18 cellular contexts compared by ENCODE assay signal in genomic region chr22:47591709-47592108, GRCh38.
DNase-seq lines count a peak whose midpoint lies in the region; ATAC-seq, FAIRE-seq and TF ChIP-seq lines count a peak whose summit lies in the region.
"Had no signal": no experiment of that assay in that cellular context is flagged by ENCODE, and none has a peak within 500 bp of the region (broad histone marks: within the 10 kb centered on the region; RNA-seq: fewer than 3 reads in every experiment).

No MANE protein-coding gene starts in this region.

- H3K9ac ChIP-seq in HepG2 (ENCODE audit: insufficient read depth, low read depth, low read length), result no peak overlapping the region

- H3K36me3 ChIP-seq in right lobe of liver (no peaks in the 10 kb centered on the region), HepG2 (replicated peaks in 1 of 2; ENCODE audit: control insufficient read depth in 1 of 2, insufficient read depth in 2 of 2, low read length in 2 of 2) (no peaks in the 10 kb centered on the region), suprapubic skin (no peaks in the 10 kb centered on the region)
- H3K36me3 ChIP-seq: BE2C, HAP-1 had no signal

- no peak overlapping the region for H3K4me2 ChIP-seq in HepG2 (ENCODE audit: low read depth, low read length)

- WGBS in right lobe of liver (ENCODE audit: insufficient coverage, low coverage, low lambda C conversion rate, missing lambda C conversion rate), result 81% methylated on average over 8 of the region's 16 CpGs
- 24% methylated on average over 16 of the region's 16 CpGs for WGBS in HepG2 (ENCODE audit: low lambda C conversion rate)
- WGBS in suprapubic skin, result 72% methylated on average over 16 of the region's 16 CpGs

- H3K27ac ChIP-seq in right lobe of liver (no peak overlapping the region), HepG2 (ENCODE audit: extremely low read length, insufficient read depth, low read length) (no peak overlapping the region), suprapubic skin (no peak overlapping the region)
- H3K27ac ChIP-seq: C4-2B had no signal

- TF ChIP-seq EP300 in HepG2 (IDR thresholded peaks at IDR 0.05; ENCODE audit: low read depth in 2 of 2, low read length in 2 of 2), result no peak
- TF ChIP-seq EP300 in HepG2 (CRISPR knock-in tag; IDR thresholded peaks at IDR 0.05; ENCODE audit: borderline replicate concordance), result no peak
- TF ChIP-seq EP300 in suprapubic skin (IDR thresholded peaks at IDR 0.05), result no peak

- H2AFZ ChIP-seq in HepG2 (ENCODE audit: low read length), result no peak overlapping the region

- ATAC-seq in right lobe of liver (no peak), HepG2 (no peak), left lobe of liver (no peak)

- H3K4me1 ChIP-seq in right lobe of liver, result no peaks in the 10 kb centered on the region
- H3K4me1 ChIP-seq in HepG2 (ENCODE audit: insufficient read depth, low read length), result no peaks in the 10 kb centered on the region
- no peaks in the 10 kb centered on the region for H3K4me1 ChIP-seq in suprapubic skin
- H3K4me1 ChIP-seq: BE2C, HAP-1 had no signal

- H3K27me3 ChIP-seq in right lobe of liver (no peaks in the 10 kb centered on the region), HepG2 (ENCODE audit: control insufficient read depth in 1 of 2, insufficient read depth in 2 of 2, low read length in 2 of 2) (peaks cover 1 to 9% of the 10 kb centered on the region in 2 experiments; a peak in 2 of 5 replicates), suprapubic skin (peaks cover 12% of the 10 kb centered on the region)
- H3K27me3 ChIP-seq: BE2C had no signal

- H4K20me1 ChIP-seq in HepG2 (ENCODE audit: insufficient read depth, low read length), result no peaks in the 10 kb centered on the region

- in situ Hi-C loops in HepG2 (cut with HindIII; ENCODE audit: extremely low pct_ligation_motif_present, low pct_unique_long_range_greater_than_20kb), result loop anchor here (5.0 kb wide), 1 partner anchor 1974 kb away; no protein-coding TSS in a partner anchor

- FAIRE-seq in HepG2 (lab: Jason Lieb, UNC), result no peak
- FAIRE-seq: A204.1, D721Med, GM12892, GM19239 had no signal

- CTCF ChIA-PET in HepG2 (lab: Yijun Ruan, JAX; ENCODE audit: low intra/inter-chr PET ratio, low total read pairs), result no interaction called here

- no peak overlapping the region for H3K4me3 ChIP-seq in right lobe of liver
- no peak overlapping the region for H3K4me3 ChIP-seq in HepG2 (replicated peaks in 1 of 3; ENCODE audit: insufficient read depth in 1 of 3, low read depth in 2 of 3, low read length in 3 of 3)
- no peak overlapping the region for H3K4me3 ChIP-seq in suprapubic skin
- H3K4me3 ChIP-seq: HAP-1 had no signal

- intact Hi-C loops in right lobe of liver (cut with DNase I), result no loop called here
- intact Hi-C loops in HepG2 (cut with micrococcal nuclease; ENCODE audit: unreplicated experiment), result no loop called here

- no peak for TF ChIP-seq POLR2A in right lobe of liver (IDR thresholded peaks at IDR 0.05)
- no peak for TF ChIP-seq POLR2A in HepG2 (IDR thresholded peaks at IDR 0.05; ENCODE audit: insufficient read depth in 1 of 2, low read depth in 2 of 2, low read length in 2 of 2)
- TF ChIP-seq POLR2A in suprapubic skin (IDR thresholded peaks at IDR 0.05), result no peak

- no peaks in the 10 kb centered on the region for H3K79me2 ChIP-seq in HepG2 (ENCODE audit: insufficient read depth, low read length)

- H3K9me3 ChIP-seq in right lobe of liver, result no peaks in the 10 kb centered on the region
- no peaks in the 10 kb centered on the region for H3K9me3 ChIP-seq in HepG2 (ENCODE audit: low read length)
- H3K9me3 ChIP-seq in suprapubic skin, result no peaks in the 10 kb centered on the region
- H3K9me3 ChIP-seq: BE2C, HAP-1 had no signal

- POLR2A ChIA-PET in HepG2 (lab: Yijun Ruan, JAX), result no interaction called here

- TF ChIP-seq RAD21 in HepG2 (CRISPR knock-in tag; IDR thresholded peaks at IDR 0.05), result no peak

- peak in 2 of 3 donors; percentile 10 to 13 for DNase-seq in right lobe of liver
- no peak for DNase-seq in HepG2 (ENCODE audit: low spot score)
- peak; percentile 16 for DNase-seq in left lobe of liver (ENCODE audit: low spot score)
- DNase-seq in suprapubic skin (ENCODE audit: low spot score in 2 of 2), result peak; percentile 2 to 55
- no peak for DNase-seq in H4 (ENCODE audit: low spot score)
- DNase-seq in NCI-H345 (lab: John Stamatoyannopoulos, UW), result no peak
- no peak for DNase-seq in stimulated activated CD8-positive, alpha-beta memory T cell treated with anti-CD3 and anti-CD28 coated beads, Interleukin-4, amount 100 ng/mL, for 48 hours
- DNase-seq: BE2C; CD4-positive, alpha-beta memory T cell; DND-41; GDM1; GOT3 had no signal

- no peak for TF ChIP-seq CTCF in right lobe of liver (IDR thresholded peaks at IDR 0.05)
- TF ChIP-seq CTCF in HepG2 (CRISPR knock-in tag; IDR thresholded peaks at IDR 0.05), result no peak
- TF ChIP-seq CTCF in suprapubic skin (IDR thresholded peaks at IDR 0.05), result no peak

- no TSS peak for BruUV-seq in HepG2 (replicated peaks; lab: Mats Ljungman, UMichigan)

TF ChIP-seq in HepG2, 621 proteins besides CTCF, POLR2A, EP300 and RAD21:
- TF ChIP-seq HNF1B (CRISPR knock-in tag; IDR thresholded peaks at IDR 0.05), result no peak
- no peak for TF ChIP-seq TRAFD1 (CRISPR knock-in tag; IDR thresholded peaks at IDR 0.05; ENCODE audit: borderline replicate concordance)
- no peak for TF ChIP-seq SRF (IDR thresholded peaks at IDR 0.05; ENCODE audit: low read depth, low read length)
- TF ChIP-seq ZNF3 (CRISPR knock-in tag; IDR thresholded peaks at IDR 0.05), result no peak
- no peak for TF ChIP-seq ZNF333 (CRISPR knock-in tag; IDR thresholded peaks at IDR 0.05; ENCODE audit: borderline replicate concordance)
- TF ChIP-seq PCBP2 (optimal IDR thresholded peaks at IDR 0.05; ENCODE audit: low read depth, low read length, poor library complexity, severe bottlenecking), result no peak
- no peak for TF ChIP-seq KLF12 (CRISPR knock-in tag; IDR thresholded peaks at IDR 0.05; ENCODE audit: borderline replicate concordance)
- TF ChIP-seq ZNF788 (CRISPR knock-in tag; IDR thresholded peaks at IDR 0.05; ENCODE audit: borderline replicate concordance), result no peak
- no peak for TF ChIP-seq ZMAT5 (CRISPR knock-in tag; IDR thresholded peaks at IDR 0.05; ENCODE audit: borderline replicate concordance, low read depth)
- TF ChIP-seq HHEX (CRISPR knock-in tag; IDR thresholded peaks at IDR 0.05), result no peak
- TF ChIP-seq NBN (conservative IDR thresholded peaks at IDR 0.05), result no peak
- TF ChIP-seq PHF20 (CRISPR knock-in tag; IDR thresholded peaks at IDR 0.05), result no peak

Comparison
In these comparisons a context has a peak if more than half of its experiments do, and no peak if none do; other contexts are left out.
1. DNase-seq: peak in right lobe of liver (2 of 3), left lobe of liver (single experiment) and suprapubic skin (2 of 2); none in HepG2 (single experiment), H4 (single experiment), NCI-H345 (single experiment) and stimulated activated CD8-positive, alpha-beta memory T cell treated with anti-CD3 and anti-CD28 coated beads, Interleukin-4, amount 100 ng/mL, for 48 hours (single experiment).